Comparison of ENCODE assay signal across 8 cellular contexts in genomic region chr15:99507732-99508571, GRCh38. TPM values are rescaled to one million over a fixed set of nuclear protein-coding genes. Genes with fewer than 3 reads are reported as not detected.
A peak's percentile ranks its signal among the peaks of the same experiment; 100 is the strongest.
DNase-seq lines count a peak whose midpoint lies in the region; ATAC-seq and TF ChIP-seq lines count a peak whose summit lies in the region.

No MANE protein-coding gene starts in this region.

- H3K27me3 ChIP-seq in H9 (ENCODE audit: insufficient read depth, low read length) = no peaks in the 10 kb centered on the region

- no peak overlapping the region for H4K5ac ChIP-seq in H9 (ENCODE audit: insufficient read length, low read depth, low read length)

- no peak overlapping the region for H3K56ac ChIP-seq in H9 (ENCODE audit: insufficient read length, low read depth, low read length)

- H3K4me3 Mint-ChIP-seq in activated T-helper 1 cell treated with anti-CD3 and anti-CD28 coated beads, Interleukin-12 subunit alpha, Interleukin-12 subunit beta, Interleukin-2, Interleukin-4 antibody, amounts not matched to agents 30 ng/mL and 10 ng/mL and 1 ng/mL, durations not matched to agents 14 hours and 24 hours and 36 hours = no peak overlapping the region
- no peak overlapping the region for H3K4me3 Mint-ChIP-seq in H9

- no peak overlapping the region for H2BK12ac ChIP-seq in H9 (ENCODE audit: insufficient read length, low read depth, low read length)

- H3T11ph ChIP-seq in H9 (ENCODE audit: low read length) = no peak overlapping the region

- no peak for TF ChIP-seq CTCF in H9 (conservative IDR thresholded peaks at IDR 0.05)

- H3K27ac ChIP-seq in H9 (ENCODE audit: insufficient read length, low read depth, low read length) = no peak overlapping the region

- no peak overlapping the region for H2AK5ac ChIP-seq in H9 (ENCODE audit: insufficient read length, low read length)

- H3K23me2 ChIP-seq in H9 (ENCODE audit: insufficient read length, low read depth, low read length, poor library complexity, severe bottlenecking) = no peaks in the 10 kb centered on the region

- H3K79me1 ChIP-seq in H9 (ENCODE audit: insufficient read depth, low read depth, low read length, poor library complexity, severe bottlenecking) = no peaks in the 10 kb centered on the region

- intact Hi-C loops in activated T-helper 1 cell treated with anti-CD3 and anti-CD28 coated beads, Interleukin-12 subunit alpha, Interleukin-12 subunit beta, Interleukin-2, Interleukin-4 antibody, amounts not matched to agents 30 ng/mL and 10 ng/mL and 1 ng/mL, durations not matched to agents 14 hours and 24 hours and 36 hours (cut with micrococcal nuclease) = no loop called here

- no peak overlapping the region for H3K4me2 ChIP-seq in H9 (ENCODE audit: insufficient read depth, insufficient read length, low read length)

- H3K79me2 ChIP-seq in H9 (ENCODE audit: insufficient read depth, low read length) = no peaks in the 10 kb centered on the region

- H2BK120ac ChIP-seq in H9 (ENCODE audit: low read depth, low read length, poor library complexity, severe bottlenecking) = no peak overlapping the region

- H3K23ac ChIP-seq in H9 (ENCODE audit: insufficient read length, low read depth, low read length) = no peak overlapping the region

- no peak overlapping the region for H2BK15ac ChIP-seq in H9 (ENCODE audit: low read depth, low read length)

- ATAC-seq in HG02852 (IDR thresholded peaks at IDR 0.05; ENCODE audit: unreplicated experiment) (peak; percentile 24), GM21825 (IDR thresholded peaks at IDR 0.05; ENCODE audit: unreplicated experiment) (no peak)

- H3K27ac Mint-ChIP-seq in activated T-helper 1 cell treated with anti-CD3 and anti-CD28 coated beads, Interleukin-12 subunit alpha, Interleukin-12 subunit beta, Interleukin-2, Interleukin-4 antibody, amounts not matched to agents 30 ng/mL and 10 ng/mL and 1 ng/mL, durations not matched to agents 14 hours and 24 hours and 36 hours = peak overlapping the region; percentile 6
- no peak overlapping the region for H3K27ac Mint-ChIP-seq in H9

- no peak overlapping the region for H2BK20ac ChIP-seq in H9 (ENCODE audit: low read depth, low read length, poor library complexity, severe bottlenecking)

- WGBS in H9 (ENCODE audit: extremely low coverage, insufficient read length, low lambda C conversion rate) = no CpG with 5 or more reads among the region's 23 CpGs

- no peak overlapping the region for H3K14ac ChIP-seq in H9 (ENCODE audit: insufficient read depth, low read length)

- no peak overlapping the region for H4K91ac ChIP-seq in H9 (ENCODE audit: insufficient read length, low read depth, low read length)

- no peak for DNase-seq in activated T-helper 1 cell treated with anti-CD3 and anti-CD28 coated beads, Interleukin-12 subunit alpha, Interleukin-12 subunit beta, Interleukin-2, Interleukin-4 antibody, amounts not matched to agents 30 ng/mL and 10 ng/mL and 1 ng/mL, durations not matched to agents 14 hours and 24 hours and 36 hours (ENCODE audit: low spot score)
- DNase-seq in lung microvascular endothelial cell (ENCODE audit: low read depth in 2 of 2) (peak; percentile 31 to 59), kidney glomerular epithelial cell (lab: John Stamatoyannopoulos, UW) (no peak), T-helper 1 cell (no peak), H9 (no peak)

- peaks cover 53% of the 10 kb centered on the region for H3K4me1 Mint-ChIP-seq in activated T-helper 1 cell treated with anti-CD3 and anti-CD28 coated beads, Interleukin-12 subunit alpha, Interleukin-12 subunit beta, Interleukin-2, Interleukin-4 antibody, amounts not matched to agents 30 ng/mL and 10 ng/mL and 1 ng/mL, durations not matched to agents 14 hours and 24 hours and 36 hours (ENCODE audit: low read depth)
- peaks cover 3 to 4% of the 10 kb centered on the region in 2 experiments; a peak in 2 of 4 replicates for H3K4me1 Mint-ChIP-seq in H9

- peak overlapping the region; percentile 13; the same call in 1 of the 2 replicates for H3K4me3 ChIP-seq in GM08714 (ENCODE audit: low read length)

- H2AFZ ChIP-seq in H9 (ENCODE audit: low read length) = no peak overlapping the region

- H3K18ac ChIP-seq in H9 (ENCODE audit: insufficient read length, low read depth, low read length) = no peak overlapping the region

- no peak overlapping the region for H2BK5ac ChIP-seq in H9 (ENCODE audit: insufficient read length, low read length)

- no peaks in the 10 kb centered on the region for H3K4me1 ChIP-seq in H9 (ENCODE audit: insufficient read depth, low read length)

- no peak overlapping the region for H3K4ac ChIP-seq in H9 (ENCODE audit: low read depth, low read length)

- no peaks in the 10 kb centered on the region for H3K9me3 ChIP-seq in H9 (ENCODE audit: control insufficient read depth, low read depth, low read length)

- H3K36me3 Mint-ChIP-seq in activated T-helper 1 cell treated with anti-CD3 and anti-CD28 coated beads, Interleukin-12 subunit alpha, Interleukin-12 subunit beta, Interleukin-2, Interleukin-4 antibody, amounts not matched to agents 30 ng/mL and 10 ng/mL and 1 ng/mL, durations not matched to agents 14 hours and 24 hours and 36 hours (ENCODE audit: low read depth) = no peaks in the 10 kb centered on the region
- H3K36me3 Mint-ChIP-seq in H9 (ENCODE audit: insufficient read depth in 1 of 3, low read depth in 3 of 3) = no peaks in the 10 kb centered on the region

- no peak overlapping the region for H4K8ac ChIP-seq in H9 (replicated peaks; ENCODE audit: insufficient read length, low read depth, low read length)

- H3K9ac ChIP-seq in H9 (ENCODE audit: extremely low read depth, insufficient read length, low read length) = no peak overlapping the region

- H4K20me1 ChIP-seq in H9 (ENCODE audit: control insufficient read depth, insufficient read depth, insufficient read length) = no peaks in the 10 kb centered on the region

- H3K27me3 Mint-ChIP-seq in activated T-helper 1 cell treated with anti-CD3 and anti-CD28 coated beads, Interleukin-12 subunit alpha, Interleukin-12 subunit beta, Interleukin-2, Interleukin-4 antibody, amounts not matched to agents 30 ng/mL and 10 ng/mL and 1 ng/mL, durations not matched to agents 14 hours and 24 hours and 36 hours (ENCODE audit: insufficient read depth) = no peaks in the 10 kb centered on the region
- peaks cover under 1% of the 10 kb centered on the region; the same call in 1 of the 2 replicates for H3K27me3 Mint-ChIP-seq in H9 (ENCODE audit: low read depth)

- no peaks in the 10 kb centered on the region for H3K9me3 Mint-ChIP-seq in activated T-helper 1 cell treated with anti-CD3 and anti-CD28 coated beads, Interleukin-12 subunit alpha, Interleukin-12 subunit beta, Interleukin-2, Interleukin-4 antibody, amounts not matched to agents 30 ng/mL and 10 ng/mL and 1 ng/mL, durations not matched to agents 14 hours and 24 hours and 36 hours
- H3K9me3 Mint-ChIP-seq in H9 = peaks cover 0 to 4% of the 10 kb centered on the region in 2 experiments; a peak in 3 of 5 replicates

RNA-seq across cellular contexts. Expression of gene MEF2A, which starts 57.8 kb away (rescaled TPM):
- total RNA-seq in activated T-helper 1 cell treated with anti-CD3 and anti-CD28 coated beads, Interleukin-12 subunit alpha, Interleukin-12 subunit beta, Interleukin-2, Interleukin-4 antibody, amounts not matched to agents 30 ng/mL and 10 ng/mL and 1 ng/mL, durations not matched to agents 14 hours and 24 hours and 36 hours = 27.4 and 30.2 TPM in 2 replicates
- total RNA-seq in lung microvascular endothelial cell (13.9 and 16.5 TPM in 2 replicates), H9 (2021) (20.7 and 25.2 TPM in 2 replicates)

Comparison
In these comparisons a context has a peak if more than half of its experiments do, and no peak if none do; other contexts are left out.
1. DNase-seq: peak in lung microvascular endothelial cell (2 of 2); none in activated T-helper 1 cell treated with anti-CD3 and anti-CD28 coated beads, Interleukin-12 subunit alpha, Interleukin-12 subunit beta, Interleukin-2, Interleukin-4 antibody, amounts not matched to agents 30 ng/mL and 10 ng/mL and 1 ng/mL, durations not matched to agents 14 hours and 24 hours and 36 hours (single experiment), kidney glomerular epithelial cell (single experiment), T-helper 1 cell (0 of 5) and H9 (single experiment).